In the genomic region with DNA sequence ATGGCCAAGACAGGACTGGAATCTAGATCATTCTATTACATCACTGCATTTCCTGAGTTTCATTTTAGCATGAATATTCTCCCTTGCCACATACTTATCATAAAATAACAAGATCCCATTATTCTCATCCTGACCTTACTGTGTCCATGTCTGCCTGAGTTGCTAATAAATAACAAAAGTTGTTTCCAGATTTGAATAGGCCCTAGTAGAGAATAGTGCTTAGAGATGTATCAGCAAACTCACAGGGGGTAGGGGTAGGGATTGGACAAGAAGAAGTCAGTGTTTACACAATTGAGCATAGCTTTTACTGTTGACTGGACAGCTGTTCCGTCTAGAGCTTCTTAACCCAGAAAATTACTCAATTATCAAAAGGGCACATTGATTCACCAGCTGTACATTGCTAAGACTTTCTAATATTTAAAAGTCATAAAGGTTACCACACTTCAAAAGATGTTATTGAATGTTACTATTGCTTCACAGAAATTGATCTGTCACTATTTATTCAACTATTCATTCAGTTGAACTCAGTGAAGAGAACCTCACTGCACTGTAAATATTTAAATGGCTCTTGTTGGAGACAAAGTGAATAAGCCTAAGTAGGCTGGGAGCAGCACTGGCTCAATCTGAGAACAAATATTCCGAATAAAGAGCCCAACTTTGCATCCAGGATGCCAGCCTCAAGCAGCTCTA, we compare ENCODE assay signal across 1 cellular context.
TF ChIP-seq lines count a peak whose summit lies in the region.

No MANE protein-coding gene starts in this region.

TF ChIP-seq in HepG2, 621 proteins besides CTCF, POLR2A, EP300 and RAD21 (continued from another document and continues in another):
- TF ChIP-seq, protein P1, sequence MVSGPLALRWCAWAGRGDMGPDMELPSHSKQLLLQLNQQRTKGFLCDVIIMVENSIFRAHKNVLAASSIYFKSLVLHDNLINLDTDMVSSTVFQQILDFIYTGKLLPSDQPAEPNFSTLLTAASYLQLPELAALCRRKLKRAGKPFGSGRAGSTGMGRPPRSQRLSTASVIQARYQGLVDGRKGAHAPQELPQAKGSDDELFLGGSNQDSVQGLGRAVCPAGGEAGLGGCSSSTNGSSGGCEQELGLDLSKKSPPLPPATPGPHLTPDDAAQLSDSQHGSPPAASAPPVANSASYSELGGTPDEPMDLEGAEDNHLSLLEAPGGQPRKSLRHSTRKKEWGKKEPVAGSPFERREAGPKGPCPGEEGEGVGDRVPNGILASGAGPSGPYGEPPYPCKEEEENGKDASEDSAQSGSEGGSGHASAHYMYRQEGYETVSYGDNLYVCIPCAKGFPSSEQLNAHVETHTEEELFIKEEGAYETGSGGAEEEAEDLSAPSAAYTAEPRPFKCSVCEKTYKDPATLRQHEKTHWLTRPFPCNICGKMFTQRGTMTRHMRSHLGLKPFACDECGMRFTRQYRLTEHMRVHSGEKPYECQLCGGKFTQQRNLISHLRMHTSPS (CRISPR knock-in tag; IDR thresholded peaks at IDR 0.05; ENCODE audit: low read depth) = no peak
- TF ChIP-seq, protein P2, sequence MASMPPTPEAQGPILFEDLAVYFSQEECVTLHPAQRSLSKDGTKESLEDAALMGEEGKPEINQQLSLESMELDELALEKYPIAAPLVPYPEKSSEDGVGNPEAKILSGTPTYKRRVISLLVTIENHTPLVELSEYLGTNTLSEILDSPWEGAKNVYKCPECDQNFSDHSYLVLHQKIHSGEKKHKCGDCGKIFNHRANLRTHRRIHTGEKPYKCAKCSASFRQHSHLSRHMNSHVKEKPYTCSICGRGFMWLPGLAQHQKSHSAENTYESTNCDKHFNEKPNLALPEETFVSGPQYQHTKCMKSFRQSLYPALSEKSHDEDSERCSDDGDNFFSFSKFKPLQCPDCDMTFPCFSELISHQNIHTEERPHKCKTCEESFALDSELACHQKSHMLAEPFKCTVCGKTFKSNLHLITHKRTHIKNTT (CRISPR knock-in tag; IDR thresholded peaks at IDR 0.05) = no peak
- TF ChIP-seq HNF4G (IDR thresholded peaks at IDR 0.05; ENCODE audit: borderline replicate concordance, low read depth, low read length) = peak; percentile 50; the same call in 1 of the 2 replicates
- no peak for TF ChIP-seq HNF4G (CRISPR knock-in tag; IDR thresholded peaks at IDR 0.05; ENCODE audit: borderline replicate concordance, low read depth)
- TF ChIP-seq ZNF558 (CRISPR knock-in tag; IDR thresholded peaks at IDR 0.05; ENCODE audit: borderline replicate concordance) = no peak
- TF ChIP-seq RFXAP (CRISPR knock-in tag; IDR thresholded peaks at IDR 0.05; ENCODE audit: borderline replicate concordance) = no peak
- no peak for TF ChIP-seq PCBP2 (optimal IDR thresholded peaks at IDR 0.05; ENCODE audit: low read depth, low read length, poor library complexity, severe bottlenecking)
- no peak for TF ChIP-seq NFE2L2 (IDR thresholded peaks at IDR 0.05; ENCODE audit: low read length)
- TF ChIP-seq, protein P3, sequence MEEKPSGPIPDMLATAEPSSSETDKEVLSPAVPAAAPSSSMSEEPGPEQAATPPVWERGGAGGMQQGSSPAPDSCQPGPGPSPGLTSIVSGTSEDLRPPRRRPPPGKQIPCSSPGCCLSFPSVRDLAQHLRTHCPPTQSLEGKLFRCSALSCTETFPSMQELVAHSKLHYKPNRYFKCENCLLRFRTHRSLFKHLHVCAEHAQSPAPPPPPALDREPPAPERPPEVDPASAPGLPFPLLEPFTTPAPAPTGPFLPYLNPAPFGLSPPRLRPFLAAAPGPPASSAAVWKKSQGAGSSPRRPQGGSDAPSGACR (CRISPR knock-in tag; IDR thresholded peaks at IDR 0.05) = 0 out of 2 replicates have a peak, but pooled peaks have one; percentile 61
- TF ChIP-seq SNRNP70 (IDR thresholded peaks at IDR 0.05; ENCODE audit: low read depth, low read length) = no peak
- TF ChIP-seq ISL2 (CRISPR knock-in tag; IDR thresholded peaks at IDR 0.05) = peak; percentile 99
- no peak for TF ChIP-seq ZNF432 (CRISPR knock-in tag; IDR thresholded peaks at IDR 0.05; ENCODE audit: borderline replicate concordance)
- no peak for TF ChIP-seq SP140L (CRISPR knock-in tag; IDR thresholded peaks at IDR 0.05; ENCODE audit: borderline replicate concordance)
- TF ChIP-seq, protein P4, sequence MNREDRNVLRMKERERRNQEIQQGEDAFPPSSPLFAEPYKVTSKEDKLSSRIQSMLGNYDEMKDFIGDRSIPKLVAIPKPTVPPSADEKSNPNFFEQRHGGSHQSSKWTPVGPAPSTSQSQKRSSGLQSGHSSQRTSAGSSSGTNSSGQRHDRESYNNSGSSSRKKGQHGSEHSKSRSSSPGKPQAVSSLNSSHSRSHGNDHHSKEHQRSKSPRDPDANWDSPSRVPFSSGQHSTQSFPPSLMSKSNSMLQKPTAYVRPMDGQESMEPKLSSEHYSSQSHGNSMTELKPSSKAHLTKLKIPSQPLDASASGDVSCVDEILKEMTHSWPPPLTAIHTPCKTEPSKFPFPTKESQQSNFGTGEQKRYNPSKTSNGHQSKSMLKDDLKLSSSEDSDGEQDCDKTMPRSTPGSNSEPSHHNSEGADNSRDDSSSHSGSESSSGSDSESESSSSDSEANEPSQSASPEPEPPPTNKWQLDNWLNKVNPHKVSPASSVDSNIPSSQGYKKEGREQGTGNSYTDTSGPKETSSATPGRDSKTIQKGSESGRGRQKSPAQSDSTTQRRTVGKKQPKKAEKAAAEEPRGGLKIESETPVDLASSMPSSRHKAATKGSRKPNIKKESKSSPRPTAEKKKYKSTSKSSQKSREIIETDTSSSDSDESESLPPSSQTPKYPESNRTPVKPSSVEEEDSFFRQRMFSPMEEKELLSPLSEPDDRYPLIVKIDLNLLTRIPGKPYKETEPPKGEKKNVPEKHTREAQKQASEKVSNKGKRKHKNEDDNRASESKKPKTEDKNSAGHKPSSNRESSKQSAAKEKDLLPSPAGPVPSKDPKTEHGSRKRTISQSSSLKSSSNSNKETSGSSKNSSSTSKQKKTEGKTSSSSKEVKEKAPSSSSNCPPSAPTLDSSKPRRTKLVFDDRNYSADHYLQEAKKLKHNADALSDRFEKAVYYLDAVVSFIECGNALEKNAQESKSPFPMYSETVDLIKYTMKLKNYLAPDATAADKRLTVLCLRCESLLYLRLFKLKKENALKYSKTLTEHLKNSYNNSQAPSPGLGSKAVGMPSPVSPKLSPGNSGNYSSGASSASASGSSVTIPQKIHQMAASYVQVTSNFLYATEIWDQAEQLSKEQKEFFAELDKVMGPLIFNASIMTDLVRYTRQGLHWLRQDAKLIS (CRISPR knock-in tag; IDR thresholded peaks at IDR 0.05) = no peak
- TF ChIP-seq, protein P5, sequence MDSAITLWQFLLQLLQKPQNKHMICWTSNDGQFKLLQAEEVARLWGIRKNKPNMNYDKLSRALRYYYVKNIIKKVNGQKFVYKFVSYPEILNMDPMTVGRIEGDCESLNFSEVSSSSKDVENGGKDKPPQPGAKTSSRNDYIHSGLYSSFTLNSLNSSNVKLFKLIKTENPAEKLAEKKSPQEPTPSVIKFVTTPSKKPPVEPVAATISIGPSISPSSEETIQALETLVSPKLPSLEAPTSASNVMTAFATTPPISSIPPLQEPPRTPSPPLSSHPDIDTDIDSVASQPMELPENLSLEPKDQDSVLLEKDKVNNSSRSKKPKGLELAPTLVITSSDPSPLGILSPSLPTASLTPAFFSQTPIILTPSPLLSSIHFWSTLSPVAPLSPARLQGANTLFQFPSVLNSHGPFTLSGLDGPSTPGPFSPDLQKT (CRISPR knock-in tag; IDR thresholded peaks at IDR 0.05; ENCODE audit: borderline replicate concordance) = no peak
- no peak for TF ChIP-seq MZF1 (CRISPR knock-in tag; IDR thresholded peaks at IDR 0.05; ENCODE audit: borderline replicate concordance)
- TF ChIP-seq ZNF232 (CRISPR knock-in tag; IDR thresholded peaks at IDR 0.05; ENCODE audit: borderline replicate concordance) = no peak
- TF ChIP-seq, protein P6, sequence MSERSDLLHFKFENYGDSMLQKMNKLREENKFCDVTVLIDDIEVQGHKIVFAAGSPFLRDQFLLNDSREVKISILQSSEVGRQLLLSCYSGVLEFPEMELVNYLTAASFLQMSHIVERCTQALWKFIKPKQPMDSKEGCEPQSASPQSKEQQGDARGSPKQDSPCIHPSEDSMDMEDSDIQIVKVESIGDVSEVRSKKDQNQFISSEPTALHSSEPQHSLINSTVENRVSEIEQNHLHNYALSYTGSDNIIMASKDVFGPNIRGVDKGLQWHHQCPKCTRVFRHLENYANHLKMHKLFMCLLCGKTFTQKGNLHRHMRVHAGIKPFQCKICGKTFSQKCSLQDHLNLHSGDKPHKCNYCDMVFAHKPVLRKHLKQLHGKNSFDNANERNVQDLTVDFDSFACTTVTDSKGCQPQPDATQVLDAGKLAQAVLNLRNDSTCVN (CRISPR knock-in tag; IDR thresholded peaks at IDR 0.05; ENCODE audit: borderline replicate concordance) = no peak
- no peak; the same call in 1 of the 2 replicates for TF ChIP-seq TARDBP (CRISPR knock-in tag; IDR thresholded peaks at IDR 0.05)
- TF ChIP-seq NPAS2 (CRISPR knock-in tag; IDR thresholded peaks at IDR 0.05; ENCODE audit: borderline replicate concordance) = no peak
- TF ChIP-seq, protein P7, sequence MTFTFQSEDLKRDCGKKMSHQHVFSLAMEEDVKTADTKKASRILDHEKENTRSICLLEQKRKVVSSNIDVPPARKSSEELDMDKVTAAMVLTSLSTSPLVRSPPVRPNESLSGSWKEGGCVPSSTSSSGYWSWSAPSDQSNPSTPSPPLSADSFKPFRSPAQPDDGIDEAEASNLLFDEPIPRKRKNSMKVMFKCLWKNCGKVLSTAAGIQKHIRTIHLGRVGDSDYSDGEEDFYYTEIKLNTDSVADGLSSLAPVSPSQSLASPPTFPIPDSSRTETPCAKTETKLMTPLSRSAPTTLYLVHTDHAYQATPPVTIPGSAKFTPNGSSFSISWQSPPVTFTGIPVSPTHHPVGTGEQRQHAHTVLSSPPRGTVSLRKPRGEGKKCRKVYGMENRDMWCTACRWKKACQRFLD (CRISPR knock-in tag; IDR thresholded peaks at IDR 0.05; ENCODE audit: borderline replicate concordance) = no peak
- TF ChIP-seq ZSCAN9 (CRISPR knock-in tag; IDR thresholded peaks at IDR 0.05; ENCODE audit: borderline replicate concordance) = peak; percentile 45; the same call in 1 of the 2 replicates
- TF ChIP-seq, protein P8, sequence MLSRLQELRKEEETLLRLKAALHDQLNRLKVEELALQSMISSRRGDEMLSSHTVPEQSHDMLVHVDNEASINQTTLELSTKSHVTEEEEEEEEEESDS (CRISPR knock-in tag; IDR thresholded peaks at IDR 0.05; ENCODE audit: borderline replicate concordance) = no peak
- TF ChIP-seq NBN (conservative IDR thresholded peaks at IDR 0.05) = no peak
- TF ChIP-seq RBAK (CRISPR knock-in tag; IDR thresholded peaks at IDR 0.05) = no peak
- TF ChIP-seq HES4 (CRISPR knock-in tag; IDR thresholded peaks at IDR 0.05; ENCODE audit: borderline replicate concordance) = no peak
- TF ChIP-seq MED1 (CRISPR knock-in tag; IDR thresholded peaks at IDR 0.05) = peak; percentile 89
- 0 out of 2 replicates have a peak, but pooled peaks have one; percentile 79 for TF ChIP-seq XBP1 (CRISPR knock-in tag; IDR thresholded peaks at IDR 0.05)
- TF ChIP-seq, protein P9, sequence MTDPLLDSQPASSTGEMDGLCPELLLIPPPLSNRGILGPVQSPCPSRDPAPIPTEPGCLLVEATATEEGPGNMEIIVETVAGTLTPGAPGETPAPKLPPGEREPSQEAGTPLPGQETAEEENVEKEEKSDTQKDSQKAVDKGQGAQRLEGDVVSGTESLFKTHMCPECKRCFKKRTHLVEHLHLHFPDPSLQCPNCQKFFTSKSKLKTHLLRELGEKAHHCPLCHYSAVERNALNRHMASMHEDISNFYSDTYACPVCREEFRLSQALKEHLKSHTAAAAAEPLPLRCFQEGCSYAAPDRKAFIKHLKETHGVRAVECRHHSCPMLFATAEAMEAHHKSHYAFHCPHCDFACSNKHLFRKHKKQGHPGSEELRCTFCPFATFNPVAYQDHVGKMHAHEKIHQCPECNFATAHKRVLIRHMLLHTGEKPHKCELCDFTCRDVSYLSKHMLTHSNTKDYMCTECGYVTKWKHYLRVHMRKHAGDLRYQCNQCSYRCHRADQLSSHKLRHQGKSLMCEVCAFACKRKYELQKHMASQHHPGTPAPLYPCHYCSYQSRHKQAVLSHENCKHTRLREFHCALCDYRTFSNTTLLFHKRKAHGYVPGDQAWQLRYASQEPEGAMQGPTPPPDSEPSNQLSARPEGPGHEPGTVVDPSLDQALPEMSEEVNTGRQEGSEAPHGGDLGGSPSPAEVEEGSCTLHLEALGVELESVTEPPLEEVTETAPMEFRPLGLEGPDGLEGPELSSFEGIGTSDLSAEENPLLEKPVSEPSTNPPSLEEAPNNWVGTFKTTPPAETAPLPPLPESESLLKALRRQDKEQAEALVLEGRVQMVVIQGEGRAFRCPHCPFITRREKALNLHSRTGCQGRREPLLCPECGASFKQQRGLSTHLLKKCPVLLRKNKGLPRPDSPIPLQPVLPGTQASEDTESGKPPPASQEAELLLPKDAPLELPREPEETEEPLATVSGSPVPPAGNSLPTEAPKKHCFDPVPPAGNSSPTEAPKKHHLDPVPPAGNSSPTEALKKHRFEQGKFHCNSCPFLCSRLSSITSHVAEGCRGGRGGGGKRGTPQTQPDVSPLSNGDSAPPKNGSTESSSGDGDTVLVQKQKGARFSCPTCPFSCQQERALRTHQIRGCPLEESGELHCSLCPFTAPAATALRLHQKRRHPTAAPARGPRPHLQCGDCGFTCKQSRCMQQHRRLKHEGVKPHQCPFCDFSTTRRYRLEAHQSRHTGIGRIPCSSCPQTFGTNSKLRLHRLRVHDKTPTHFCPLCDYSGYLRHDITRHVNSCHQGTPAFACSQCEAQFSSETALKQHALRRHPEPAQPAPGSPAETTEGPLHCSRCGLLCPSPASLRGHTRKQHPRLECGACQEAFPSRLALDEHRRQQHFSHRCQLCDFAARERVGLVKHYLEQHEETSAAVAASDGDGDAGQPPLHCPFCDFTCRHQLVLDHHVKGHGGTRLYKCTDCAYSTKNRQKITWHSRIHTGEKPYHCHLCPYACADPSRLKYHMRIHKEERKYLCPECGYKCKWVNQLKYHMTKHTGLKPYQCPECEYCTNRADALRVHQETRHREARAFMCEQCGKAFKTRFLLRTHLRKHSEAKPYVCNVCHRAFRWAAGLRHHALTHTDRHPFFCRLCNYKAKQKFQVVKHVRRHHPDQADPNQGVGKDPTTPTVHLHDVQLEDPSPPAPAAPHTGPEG (CRISPR knock-in tag; IDR thresholded peaks at IDR 0.05) = no peak
- TF ChIP-seq SMYD3 (CRISPR knock-in tag; IDR thresholded peaks at IDR 0.05) = no peak
- TF ChIP-seq, protein P10, sequence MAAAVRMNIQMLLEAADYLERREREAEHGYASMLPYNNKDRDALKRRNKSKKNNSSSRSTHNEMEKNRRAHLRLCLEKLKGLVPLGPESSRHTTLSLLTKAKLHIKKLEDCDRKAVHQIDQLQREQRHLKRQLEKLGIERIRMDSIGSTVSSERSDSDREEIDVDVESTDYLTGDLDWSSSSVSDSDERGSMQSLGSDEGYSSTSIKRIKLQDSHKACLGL (CRISPR knock-in tag; IDR thresholded peaks at IDR 0.05) = no peak
- no peak for TF ChIP-seq ZNF326 (CRISPR knock-in tag; IDR thresholded peaks at IDR 0.05; ENCODE audit: borderline replicate concordance)
- TF ChIP-seq NFYB (CRISPR knock-in tag; IDR thresholded peaks at IDR 0.05) = 0 out of 2 replicates have a peak, but pooled peaks have one; percentile 21
- TF ChIP-seq SMARCE1 (IDR thresholded peaks at IDR 0.05; ENCODE audit: borderline replicate concordance) = no peak
- no peak for TF ChIP-seq ZNF335 (CRISPR knock-in tag; IDR thresholded peaks at IDR 0.05)
- peak; percentile 91 for TF ChIP-seq HDAC2 (CRISPR knock-in tag; IDR thresholded peaks at IDR 0.05)
- no peak for TF ChIP-seq REXO4 (CRISPR knock-in tag; IDR thresholded peaks at IDR 0.05; ENCODE audit: borderline replicate concordance)
- TF ChIP-seq, protein P11, sequence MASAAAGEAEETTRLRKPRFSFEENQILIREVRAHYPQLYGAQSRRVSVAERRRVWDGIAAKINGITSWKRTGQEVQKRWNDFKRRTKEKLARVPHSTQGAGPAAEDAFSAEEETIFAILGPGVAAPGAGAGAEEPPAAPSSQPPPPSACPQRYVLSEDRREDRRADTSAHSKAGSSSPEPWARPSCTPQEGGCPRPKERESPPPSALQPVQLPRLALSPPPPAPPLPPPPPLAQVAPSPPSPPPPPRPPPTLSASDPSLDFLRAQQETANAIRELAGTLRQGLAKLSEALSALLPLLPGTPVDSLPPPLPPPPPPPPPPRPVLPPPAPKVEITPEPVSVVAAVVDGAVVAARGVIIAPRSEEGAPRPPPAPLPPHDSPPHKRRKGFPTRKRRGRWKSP (CRISPR knock-in tag; IDR thresholded peaks at IDR 0.05) = 0 out of 2 replicates have a peak, but pooled peaks have one; percentile 27
